Comparison of ENCODE assay signal across 8 cellular contexts in genomic region chr1:198929961-198930599, GRCh38.
DNase-seq lines count a peak whose midpoint lies in the region; ATAC-seq lines count a peak whose summit lies in the region.

No MANE protein-coding gene starts in this region.

- DNase-seq in activated naive CD4-positive, alpha-beta T cell treated with anti-CD3 and anti-CD28 coated beads, Interleukin-2, amount 50 U/mL, for 16 hours, result no peak
- DNase-seq in NOMO-1 treated with DMSO at 0.1 percent for 48 hours (lab: John Stamatoyannopoulos, UW; ENCODE audit: unreplicated experiment), result peak; percentile 79
- DNase-seq in caudate nucleus (lab: John Stamatoyannopoulos, UW), result peak in 2 of 61 donors; percentile 2 to 4
- no peak for DNase-seq in NCI-H1930 (lab: John Stamatoyannopoulos, UW)
- no peak for DNase-seq in activated CD4-positive, alpha-beta T cell treated with anti-CD3 and anti-CD28 coated beads, Interleukin-2, amount 50 U/mL, for 4 hours

- no peaks in the 10 kb centered on the region for H3K9me3 Mint-ChIP-seq in activated naive CD4-positive, alpha-beta T cell treated with anti-CD3 and anti-CD28 coated beads, Interleukin-2, amount 50 U/mL, for 24 hours

- H3K9me3 ChIP-seq in mucosa of rectum (ENCODE audit: control insufficient read depth in 2 of 2, low read length in 2 of 2), result no peaks in the 10 kb centered on the region

- H3K36me3 ChIP-seq in mucosa of rectum (ENCODE audit: control insufficient read depth in 2 of 2, insufficient read depth in 2 of 2, low read length in 2 of 2), result no peaks in the 10 kb centered on the region

- no peaks in the 10 kb centered on the region for H3K27me3 Mint-ChIP-seq in activated naive CD4-positive, alpha-beta T cell treated with anti-CD3 and anti-CD28 coated beads, Interleukin-2, amount 50 U/mL, for 24 hours

- H3K4me3 Mint-ChIP-seq in activated naive CD4-positive, alpha-beta T cell treated with anti-CD3 and anti-CD28 coated beads, Interleukin-2, amount 50 U/mL, for 24 hours, result peak overlapping the region; percentile 76

- H3K4me1 ChIP-seq in mucosa of rectum (ENCODE audit: control insufficient read depth in 2 of 2, insufficient read depth in 2 of 2, low read length in 2 of 2), result no peaks in the 10 kb centered on the region

- H3K36me3 Mint-ChIP-seq in activated naive CD4-positive, alpha-beta T cell treated with anti-CD3 and anti-CD28 coated beads, Interleukin-2, amount 50 U/mL, for 24 hours, result peaks cover 3% of the 10 kb centered on the region

- H3K9ac ChIP-seq in mucosa of rectum (ENCODE audit: low read depth in 1 of 2, low read length in 2 of 2), result peak overlapping the region; percentile 5 to 10

- ATAC-seq in HG02981 (IDR thresholded peaks at IDR 0.05; ENCODE audit: unreplicated experiment), result peak; percentile 52

- peak overlapping the region in 1 of 2 donors; percentile 51 for H3K4me3 ChIP-seq in mucosa of rectum (ENCODE audit: low read length in 2 of 2)

- peaks cover 46% of the 10 kb centered on the region for H3K4me1 Mint-ChIP-seq in activated naive CD4-positive, alpha-beta T cell treated with anti-CD3 and anti-CD28 coated beads, Interleukin-2, amount 50 U/mL, for 24 hours

- H3K27ac ChIP-seq in caudate nucleus (ENCODE audit: low read depth, low read length) (peak overlapping the region; percentile 14), mucosa of rectum (ENCODE audit: low read depth in 2 of 2, low read length in 2 of 2) (peak overlapping the region; percentile 34 to 50)

- peak overlapping the region; percentile 93 for H3K27ac Mint-ChIP-seq in activated naive CD4-positive, alpha-beta T cell treated with anti-CD3 and anti-CD28 coated beads, Interleukin-2, amount 50 U/mL, for 24 hours

- H3K27me3 ChIP-seq in mucosa of rectum (ENCODE audit: control insufficient read depth in 2 of 2, insufficient read depth in 2 of 2, low read length in 2 of 2), result no peaks in the 10 kb centered on the region
